In the genomic region with DNA sequence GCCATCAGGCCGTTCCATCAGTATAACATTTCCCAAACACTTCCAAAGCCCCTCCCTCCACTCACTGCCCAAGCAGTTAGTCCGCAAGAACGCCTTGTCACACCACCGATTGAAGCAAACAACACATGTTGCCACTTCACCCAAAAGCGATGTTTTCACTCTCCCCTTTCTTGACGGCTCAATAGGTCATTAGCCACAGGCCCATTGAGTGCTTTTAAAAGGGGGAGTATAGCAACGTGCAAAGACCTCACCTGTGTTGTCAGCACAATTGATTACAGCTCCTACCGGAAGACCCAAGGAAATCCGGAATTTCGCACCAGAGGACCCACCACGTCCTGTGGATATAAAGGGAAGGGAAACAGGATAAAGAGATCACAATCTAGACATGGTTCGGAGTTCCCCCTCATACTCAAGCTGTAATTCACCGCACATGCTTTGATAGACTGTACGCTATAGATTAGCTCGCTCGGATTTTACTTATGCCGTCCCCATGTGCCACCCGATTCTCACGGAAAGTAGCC, we compare ENCODE assay signal across 7 cellular contexts. TPM values are rescaled to one million over a fixed set of nuclear protein-coding genes. Genes with fewer than 3 reads are reported as not detected.
DNase-seq lines count a peak whose midpoint lies in the region; ATAC-seq and TF ChIP-seq lines count a peak whose summit lies in the region.

No MANE protein-coding gene starts in this region.

- H2BK15ac ChIP-seq in neuronal stem cell (ENCODE audit: low read length), result no peak overlapping the region

- H3K36me3 ChIP-seq in neuronal stem cell (replicated peaks in 1 of 2; ENCODE audit: control insufficient read depth in 2 of 2, insufficient read depth in 2 of 2, low read length in 2 of 2), result peaks cover 35 to 52% of the 10 kb centered on the region in 2 donors

- peak overlapping the region; percentile 82 for H3K9ac ChIP-seq in neuronal stem cell (ENCODE audit: low read depth, low read length, poor library complexity)

- peaks cover 0 to 3% (median 0%) of the 10 kb centered on the region in 3 experiments for H3K27me3 ChIP-seq in neuronal stem cell (ENCODE audit: control insufficient read depth in 3 of 3, insufficient read depth in 3 of 3, low read depth in 1 of 3, low read length in 3 of 3)

- no peak for DNase-seq in HFF-Myc (ENCODE audit: extremely low read depth, low read depth)
- DNase-seq in T-helper 17 cell, result peak in 1 of 3 donors; percentile 34
- peak; percentile 60 to 69 for DNase-seq in erythroblast (lab: John Stamatoyannopoulos, UW)
- no peak for DNase-seq in neuronal stem cell (ENCODE audit: low spot score)
- DNase-seq in Kasumi-1 (lab: John Stamatoyannopoulos, UW), result no peak
- DNase-seq in NCI-H526 treated with DMSO at 0.1 percent for 48 hours (lab: John Stamatoyannopoulos, UW), result no peak
- DNase-seq in head of caudate nucleus, result no peak

- no peak overlapping the region for H3K23ac ChIP-seq in neuronal stem cell (ENCODE audit: low read depth, low read length, poor library complexity)

- no peak overlapping the region for H4K91ac ChIP-seq in neuronal stem cell (ENCODE audit: low read depth, low read length, poor library complexity)

- intact Hi-C loops in head of caudate nucleus (cut with DNase I), result loop anchor here (2.0 to 5.0 kb wide), 2 partner anchors 28 to 299 kb away; partner anchors contain the start of genes CWC25 and PLXDC1

- H3K36me3 Mint-ChIP-seq in T-helper 17 cell (ENCODE audit: low read depth), result peaks cover 2% of the 10 kb centered on the region

- no CpG with 5 or more reads among the region's 19 CpGs for WGBS in neuronal stem cell (ENCODE audit: extremely low coverage in 2 of 2, insufficient read length in 2 of 2, insufficient replicate concordance in 1 of 2), 2 donors

- H3K4me1 Mint-ChIP-seq in T-helper 17 cell, result peaks cover 40% of the 10 kb centered on the region

- H3K79me1 ChIP-seq in neuronal stem cell (ENCODE audit: low read depth, low read length), result no peaks in the 10 kb centered on the region

- peak overlapping the region; percentile 99 for H3K27ac Mint-ChIP-seq in T-helper 17 cell

- H3K4me3 Mint-ChIP-seq in T-helper 17 cell, result peak overlapping the region; percentile 97

- no peak overlapping the region for H3K4ac ChIP-seq in neuronal stem cell (ENCODE audit: low read length)

- peak; percentile 67 for ATAC-seq in T-helper 17 cell

- no peak for TF ChIP-seq CTCF in HFF-Myc (IDR thresholded peaks at IDR 0.05; ENCODE audit: low read depth, low read length, missing control alignments)

- H3K9me3 ChIP-seq in T-helper 17 cell (ENCODE audit: control insufficient read depth, low read length, poor library complexity, severe bottlenecking), result peaks cover 3% of the 10 kb centered on the region
- H3K9me3 ChIP-seq in neuronal stem cell (replicated peaks in 1 of 2; ENCODE audit: control insufficient read depth in 2 of 2, insufficient read depth in 1 of 2, low read depth in 1 of 2, low read length in 2 of 2), result no peaks in the 10 kb centered on the region

- no peak overlapping the region for H3K18ac ChIP-seq in neuronal stem cell (ENCODE audit: low read length)

- H2BK12ac ChIP-seq in neuronal stem cell (ENCODE audit: low read length), result no peak overlapping the region

- H2BK5ac ChIP-seq in neuronal stem cell (ENCODE audit: low read length), result no peak overlapping the region

- peak overlapping the region; percentile 69 for H3K4me3 ChIP-seq in HFF-Myc (replicated peaks; ENCODE audit: low read depth, low read length)
- H3K4me3 ChIP-seq in neuronal stem cell (ENCODE audit: low read length in 2 of 2), result peak overlapping the region; percentile 56 to 93

- peaks cover 7 to 18% of the 10 kb centered on the region in 2 donors for H3K4me1 ChIP-seq in neuronal stem cell (ENCODE audit: control insufficient read depth in 2 of 2, insufficient read depth in 1 of 2, low read depth in 1 of 2, low read length in 2 of 2)

- peak overlapping the region; percentile 75 for H2AFZ ChIP-seq in neuronal stem cell (ENCODE audit: low read length)

- no peak overlapping the region for H2BK120ac ChIP-seq in neuronal stem cell (ENCODE audit: low read depth, low read length)

- H3K4me2 ChIP-seq in neuronal stem cell (ENCODE audit: insufficient read depth, low read length, poor library complexity, severe bottlenecking), result peak overlapping the region; percentile 76

- TF ChIP-seq POLR2A in erythroblast (IDR thresholded peaks at IDR 0.05; ENCODE audit: low read length), result no peak

- H3K27ac ChIP-seq in neuronal stem cell (replicated peaks; ENCODE audit: low read length), result no peak overlapping the region

- no peak overlapping the region for H3K14ac ChIP-seq in neuronal stem cell (ENCODE audit: low read length)

- H2AK5ac ChIP-seq in neuronal stem cell (ENCODE audit: low read depth, low read length), result no peak overlapping the region

- H3K27me3 Mint-ChIP-seq in T-helper 17 cell, result no peaks in the 10 kb centered on the region

- H4K8ac ChIP-seq in neuronal stem cell (ENCODE audit: low read depth, low read length), result no peak overlapping the region

RNA-seq across cellular contexts. Expression of gene RPL23, which starts 0.7 kb away (rescaled TPM):
- 1,000 to 10,000 TPM; 1,821 to 1,859 TPM for total RNA-seq in T-helper 17 cell
- 5,636 TPM for polyA plus RNA-seq in neuronal stem cell (2013, experiment 1 of 2)
- 5,601 TPM for polyA plus RNA-seq in neuronal stem cell (2013, experiment 2 of 2)

RNA-seq across cellular contexts. Expression of gene LASP1, which starts 17.0 kb away (rescaled TPM):
- 100 to 1,000 TPM; 106 to 115 TPM for total RNA-seq in T-helper 17 cell
- polyA plus RNA-seq in neuronal stem cell (2013, experiment 1 of 2), result 77.5 TPM
- 79.6 TPM for polyA plus RNA-seq in neuronal stem cell (2013, experiment 2 of 2)

RNA-seq across cellular contexts. Expression of gene CWC25, which starts 27.7 kb away (rescaled TPM):
- total RNA-seq in T-helper 17 cell, result 10 to 100 TPM; 69.6 to 88.5 TPM
- 17.2 TPM for polyA plus RNA-seq in neuronal stem cell (2013, experiment 1 of 2)
- polyA plus RNA-seq in neuronal stem cell (2013, experiment 2 of 2), result 18.3 TPM

RNA-seq across cellular contexts. Expression of gene PIP4K2B, which starts 53.5 kb away (rescaled TPM):
- total RNA-seq in T-helper 17 cell, result 10 to 100 TPM; 28.2 to 33.5 TPM
- polyA plus RNA-seq in neuronal stem cell (2013, experiment 1 of 2), result 43.4 TPM
- 45.5 TPM for polyA plus RNA-seq in neuronal stem cell (2013, experiment 2 of 2)

Comparison
In these comparisons a context has a peak if more than half of its experiments do, and no peak if none do; other contexts are left out.
1. DNase-seq: peak in erythroblast (2 of 2); none in HFF-Myc (single experiment), neuronal stem cell (single experiment), Kasumi-1 (0 of 2), NCI-H526 treated with DMSO at 0.1 percent for 48 hours (single experiment) and head of caudate nucleus (0 of 42).